In genomic region chr15:81296673-81297072, GRCh38 we compare ENCODE assay signal across 8 cellular contexts. TPM values are rescaled to one million over a fixed set of nuclear protein-coding genes. Genes with fewer than 3 reads are reported as not detected.
A peak's percentile ranks its signal among the peaks of the same experiment; 100 is the strongest.
DNase-seq lines count a peak whose midpoint lies in the region; ATAC-seq, FAIRE-seq and TF ChIP-seq lines count a peak whose summit lies in the region.

No MANE protein-coding gene starts in this region.

- H3K27ac Mint-ChIP-seq in T-helper 17 cell = peak overlapping the region; percentile 83
- H3K27ac Mint-ChIP-seq in naive thymus-derived CD8-positive, alpha-beta T cell = peak overlapping the region; percentile 92 to 100 (median 98)

- FAIRE-seq in D721Med (lab: Jason Lieb, UNC) = no peak

- no peaks in the 10 kb centered on the region for H3K9me3 ChIP-seq in T-helper 17 cell (ENCODE audit: control insufficient read depth, low read length, poor library complexity, severe bottlenecking)
- no peaks in the 10 kb centered on the region for H3K9me3 ChIP-seq in ascending aorta

- POLR2A ChIA-PET in naive thymus-derived CD8-positive, alpha-beta T cell (lab: Charles Lee) = interaction anchor here (0.9 to 16.9 kb wide), 12 partner anchors 9 to 305 kb away, joined by 3 to 491 read pairs (median 4); partner anchors contain the start of genes STARD5 and TLNRD1

- peak; percentile 62 for TF ChIP-seq POLR2A in GM19099 (IDR thresholded peaks at IDR 0.05; ENCODE audit: extremely low read depth, insufficient read length, low read depth)

- H3K36me3 Mint-ChIP-seq in T-helper 17 cell (ENCODE audit: low read depth) = peaks cover 14% of the 10 kb centered on the region
- peaks cover 39 to 47% (median 46%) of the 10 kb centered on the region in 3 donors for H3K36me3 Mint-ChIP-seq in naive thymus-derived CD8-positive, alpha-beta T cell

- H3K4me1 Mint-ChIP-seq in T-helper 17 cell = peaks cover 63% of the 10 kb centered on the region
- H3K4me1 Mint-ChIP-seq in naive thymus-derived CD8-positive, alpha-beta T cell = peaks cover 47 to 83% (median 64%) of the 10 kb centered on the region in 4 donors

- H3K27me3 ChIP-seq in ascending aorta = no peaks in the 10 kb centered on the region

- H3K4me1 ChIP-seq in ascending aorta (peaks cover 0 to 4% of the 10 kb centered on the region in 2 donors), urinary bladder (ENCODE audit: insufficient read depth) (no peaks in the 10 kb centered on the region)

- peak overlapping the region in 1 of 2 donors; percentile 41 for H3K4me3 ChIP-seq in ascending aorta
- peak overlapping the region; percentile 16 for H3K4me3 ChIP-seq in urinary bladder (ENCODE audit: low read depth, low read length)

- no peaks in the 10 kb centered on the region for H3K9me3 Mint-ChIP-seq in naive thymus-derived CD8-positive, alpha-beta T cell

- WGBS in urinary bladder = 66% methylated on average over 11 of the region's 11 CpGs

- peak overlapping the region; percentile 100 for H3K4me3 Mint-ChIP-seq in T-helper 17 cell
- peak overlapping the region; percentile 96 to 100 (median 100) for H3K4me3 Mint-ChIP-seq in naive thymus-derived CD8-positive, alpha-beta T cell

- DNase-seq in T-helper 17 cell (peak; percentile 33 to 55 (median 52)), ascending aorta (ENCODE audit: low spot score in 2 of 2) (peak in 1 of 2 donors; percentile 81), NCI-H2107 treated with DMSO at 0.1 percent for 48 hours (lab: John Stamatoyannopoulos, UW; ENCODE audit: unreplicated experiment) (no peak), D721Med (ENCODE audit: insufficient read length, low spot score) (no peak)
- peak; percentile 39 to 88 (median 74) for DNase-seq in naive thymus-derived CD8-positive, alpha-beta T cell

- ATAC-seq in HG03103 (IDR thresholded peaks at IDR 0.05; ENCODE audit: low read depth, unreplicated experiment) (peak; percentile 38), T-helper 17 cell (peak; percentile 64)
- ATAC-seq in naive thymus-derived CD8-positive, alpha-beta T cell = peak; percentile 58 to 60

- no peaks in the 10 kb centered on the region for H3K27me3 Mint-ChIP-seq in T-helper 17 cell
- no peaks in the 10 kb centered on the region for H3K27me3 Mint-ChIP-seq in naive thymus-derived CD8-positive, alpha-beta T cell

- no peaks in the 10 kb centered on the region for H3K36me3 ChIP-seq in ascending aorta
- H3K36me3 ChIP-seq in urinary bladder (ENCODE audit: insufficient read depth) = no peaks in the 10 kb centered on the region

- intact Hi-C loops in ascending aorta (cut with DNase I) = no loop called here

- H3K27ac ChIP-seq in ascending aorta (peak overlapping the region; percentile 38 to 54), urinary bladder (ENCODE audit: low read depth) (no peak overlapping the region)

- TF ChIP-seq CTCF in ascending aorta (IDR thresholded peaks at IDR 0.05) (no peak), D721Med (IDR thresholded peaks at IDR 0.05; ENCODE audit: insufficient read depth, missing control alignments) (no peak)

RNA-seq across cellular contexts. Expression of gene STARD5, which starts 27.3 kb away (rescaled TPM):
- total RNA-seq in T-helper 17 cell (1 to 10 TPM; 4.3 to 4.6 TPM), ascending aorta (4.8 TPM), urinary bladder (25.5 TPM)
- total RNA-seq in naive thymus-derived CD8-positive, alpha-beta T cell = 10 to 100 TPM; 10.8 to 12.8 TPM
- 1 to 10 TPM; 3.8 to 6.9 (median 4.5) TPM for polyA plus RNA-seq in naive thymus-derived CD8-positive, alpha-beta T cell
- polyA plus RNA-seq in urinary bladder = 15.9 TPM

Comparison
In these comparisons a context has a peak if more than half of its experiments do, and no peak if none do; other contexts are left out.
1. DNase-seq: peak in T-helper 17 cell (3 of 3) and naive thymus-derived CD8-positive, alpha-beta T cell (10 of 10); none in NCI-H2107 treated with DMSO at 0.1 percent for 48 hours (single experiment) and D721Med (single experiment).
2. Peak in every context shown above with its lines, with median percentiles within 50 percentile points of each other: ATAC-seq.